In genomic region chr11:1567721-1568100, GRCh38 we compare ENCODE assay signal across 28 cellular contexts. TPM values are rescaled to one million over a fixed set of nuclear protein-coding genes. Genes with fewer than 3 reads are reported as not detected.
DNase-seq lines count a peak whose midpoint lies in the region; ATAC-seq and TF ChIP-seq lines count a peak whose summit lies in the region.
"Had no signal": no experiment of that assay in that cellular context is flagged by ENCODE, and none has a peak within 500 bp of the region (broad histone marks: within the 10 kb centered on the region; RNA-seq: fewer than 3 reads in every experiment).

No MANE protein-coding gene starts in this region.

- no peak for DNase-seq in activated CD8-positive, alpha-beta T cell treated with anti-CD3 and anti-CD28 coated beads, Interleukin-2, amount 10 ng/mL, durations not matched to agents 7 days and 5 days
- no peak for DNase-seq in activated CD8-positive, alpha-beta T cell treated with anti-CD3 and anti-CD28 coated beads for 36 hours
- peak; percentile 51 for DNase-seq in islet precursor cell
- peak; percentile 71 for DNase-seq in spleen
- no peak for DNase-seq in hepatic stellate cell (ENCODE audit: low spot score)
- no peak for DNase-seq in AG08395 (ENCODE audit: low spot score)
- no peak for DNase-seq in AG20443 (ENCODE audit: low spot score)
- DNase-seq: activated naive CD4-positive, alpha-beta T cell treated with Interleukin-2 at 50 U/mL for 16 hours; activated T-cell treated with anti-CD3 and anti-CD28 coated beads, Interleukin-2, amount 50 U/mL, for 72 hours; cerebellar nuclear complex; GF-D8; HFFc6; naive B cell; NCI-H446; NCI-H774; SJCRH30; stimulated activated naive CD4-positive, alpha-beta T cell treated with Interleukin-2 at 50 U/mL for 16 hours; testis had no signal

- peak overlapping the region; percentile 43 for H3K27ac Mint-ChIP-seq in activated CD8-positive, alpha-beta T cell treated with anti-CD3 and anti-CD28 coated beads, Interleukin-2, amount 10 ng/mL, durations not matched to agents 7 days and 5 days
- no peak overlapping the region for H3K27ac Mint-ChIP-seq in activated CD8-positive, alpha-beta T cell treated with anti-CD3 and anti-CD28 coated beads for 36 hours
- H3K27ac Mint-ChIP-seq in brain = peak overlapping the region in 3 of 5 experiments; percentile 65 to 95 (median 74)
- H3K27ac Mint-ChIP-seq: activated T-cell treated with anti-CD3 and anti-CD28 coated beads, Interleukin-2, amount 50 U/mL, for 72 hours; HFFc6; mesothelial cell of epicardium; WTC11 had no signal

- H3K4me3 ChIP-seq in spleen = no peak overlapping the region
- H3K4me3 ChIP-seq: SJCRH30, skin epidermis, testis had no signal

- H3K4me1 ChIP-seq in spleen = peaks cover 4 to 79% (median 34%) of the 10 kb centered on the region in 6 donors

- no peaks in the 10 kb centered on the region for H3K9me3 ChIP-seq in spleen
- H3K9me3 ChIP-seq: SJCRH30, testis had no signal

- no peaks in the 10 kb centered on the region for H3K9me3 Mint-ChIP-seq in activated CD8-positive, alpha-beta T cell treated with anti-CD3 and anti-CD28 coated beads, Interleukin-2, amount 10 ng/mL, durations not matched to agents 7 days and 5 days (ENCODE audit: insufficient read depth)
- no peaks in the 10 kb centered on the region for H3K9me3 Mint-ChIP-seq in activated CD8-positive, alpha-beta T cell treated with anti-CD3 and anti-CD28 coated beads for 36 hours
- H3K9me3 Mint-ChIP-seq in brain = no peaks in the 10 kb centered on the region
- H3K9me3 Mint-ChIP-seq: activated T-cell treated with anti-CD3 and anti-CD28 coated beads, Interleukin-2, amount 50 U/mL, for 72 hours; HFFc6; mesothelial cell of epicardium; naive B cell; WTC11 had no signal

- intact Hi-C loops in activated CD8-positive, alpha-beta T cell treated with anti-CD3 and anti-CD28 coated beads for 36 hours (cut with micrococcal nuclease) = no loop called here
- intact Hi-C loops in spleen (cut with DNase I; ENCODE audit: low total_unique reads) = no loop called here

- H3K27me3 Mint-ChIP-seq in activated CD8-positive, alpha-beta T cell treated with anti-CD3 and anti-CD28 coated beads, Interleukin-2, amount 10 ng/mL, durations not matched to agents 7 days and 5 days (ENCODE audit: low read depth) = peaks cover 11% of the 10 kb centered on the region
- no peaks in the 10 kb centered on the region for H3K27me3 Mint-ChIP-seq in activated CD8-positive, alpha-beta T cell treated with anti-CD3 and anti-CD28 coated beads for 36 hours
- H3K27me3 Mint-ChIP-seq in brain = no peaks in the 10 kb centered on the region

- no peak for TF ChIP-seq POLR2A in spleen (IDR thresholded peaks at IDR 0.05)

- H3K27ac ChIP-seq in spleen = no peak overlapping the region
- H3K27ac ChIP-seq: SJCRH30, testis had no signal

- no peaks in the 10 kb centered on the region for H3K36me3 Mint-ChIP-seq in activated CD8-positive, alpha-beta T cell treated with anti-CD3 and anti-CD28 coated beads, Interleukin-2, amount 10 ng/mL, durations not matched to agents 7 days and 5 days (ENCODE audit: low read depth)
- no peaks in the 10 kb centered on the region for H3K36me3 Mint-ChIP-seq in activated CD8-positive, alpha-beta T cell treated with anti-CD3 and anti-CD28 coated beads for 36 hours (ENCODE audit: low read depth)
- no peaks in the 10 kb centered on the region for H3K36me3 Mint-ChIP-seq in brain
- H3K36me3 Mint-ChIP-seq: mesothelial cell of epicardium, naive B cell, WTC11 had no signal

- TF ChIP-seq CTCF in activated CD8-positive, alpha-beta T cell treated with anti-CD3 and anti-CD28 coated beads for 36 hours (IDR thresholded peaks at IDR 0.05) = no peak
- TF ChIP-seq CTCF in brain (conservative IDR thresholded peaks at IDR 0.05) (no peak), spleen (IDR thresholded peaks at IDR 0.05 in 8 of 11, conservative IDR thresholded peaks at IDR 0.05 in 3 of 11) (no peak)

- peaks cover 4% of the 10 kb centered on the region for H3K4me1 Mint-ChIP-seq in activated CD8-positive, alpha-beta T cell treated with anti-CD3 and anti-CD28 coated beads, Interleukin-2, amount 10 ng/mL, durations not matched to agents 7 days and 5 days (ENCODE audit: low read depth)
- H3K4me1 Mint-ChIP-seq in activated CD8-positive, alpha-beta T cell treated with anti-CD3 and anti-CD28 coated beads for 36 hours (ENCODE audit: low read depth) = peaks cover 15% of the 10 kb centered on the region
- H3K4me1 Mint-ChIP-seq in brain = peaks cover 61% of the 10 kb centered on the region
- H3K4me1 Mint-ChIP-seq: mesothelial cell of epicardium had no signal

- POLR2A ChIA-PET in activated CD8-positive, alpha-beta T cell treated with anti-CD3 and anti-CD28 coated beads, Interleukin-2, amount 10 ng/mL, durations not matched to agents 7 days and 5 days (lab: Charles Lee) = no interaction called here
- POLR2A ChIA-PET in activated CD8-positive, alpha-beta T cell treated with anti-CD3 and anti-CD28 coated beads for 36 hours (lab: Charles Lee) = no interaction called here

- CTCF ChIA-PET in activated CD8-positive, alpha-beta T cell treated with anti-CD3 and anti-CD28 coated beads, Interleukin-2, amount 10 ng/mL, durations not matched to agents 7 days and 5 days (lab: Charles Lee) = interaction anchor here (1.7 kb wide), 1 partner anchor 21 kb away, joined by 4 read pairs; no protein-coding TSS in a partner anchor
- CTCF ChIA-PET in activated CD8-positive, alpha-beta T cell treated with anti-CD3 and anti-CD28 coated beads for 36 hours (lab: Charles Lee) = interaction anchor here (1.1 to 3.8 kb wide), 2 partner anchors 11 to 21 kb away, joined by 4 to 17 read pairs; no protein-coding TSS in a partner anchor

- peaks cover 0 to 17% (median 0%) of the 10 kb centered on the region in 6 donors for H3K36me3 ChIP-seq in spleen
- H3K36me3 ChIP-seq: SJCRH30 had no signal

- ATAC-seq in activated CD8-positive, alpha-beta T cell treated with anti-CD3 and anti-CD28 coated beads, Interleukin-2, amount 10 ng/mL, durations not matched to agents 7 days and 5 days = no peak
- no peak for ATAC-seq in activated CD8-positive, alpha-beta T cell treated with anti-CD3 and anti-CD28 coated beads for 36 hours
- ATAC-seq: activated T-cell treated with anti-CD3 and anti-CD28 coated beads, Interleukin-2, amount 50 U/mL, for 72 hours had no signal

- no peak overlapping the region for H3K4me3 Mint-ChIP-seq in activated CD8-positive, alpha-beta T cell treated with anti-CD3 and anti-CD28 coated beads, Interleukin-2, amount 10 ng/mL, durations not matched to agents 7 days and 5 days
- H3K4me3 Mint-ChIP-seq in activated CD8-positive, alpha-beta T cell treated with anti-CD3 and anti-CD28 coated beads for 36 hours = no peak overlapping the region
- H3K4me3 Mint-ChIP-seq in brain = peak overlapping the region in 3 of 5 experiments; percentile 52 to 82 (median 71)
- H3K4me3 Mint-ChIP-seq: activated T-cell treated with anti-CD3 and anti-CD28 coated beads, Interleukin-2, amount 50 U/mL, for 72 hours; HFFc6; mesothelial cell of epicardium; WTC11 had no signal

- peaks cover 0 to 74% (median 17%) of the 10 kb centered on the region in 7 donors for H3K27me3 ChIP-seq in spleen (replicated peaks in 1 of 7)
- H3K27me3 ChIP-seq: SJCRH30, testis had no signal

- WGBS in spleen, 5 donors = 73 to 85% (median 77%) methylated on average over 6 to 7 of the region's 7 CpGs; no CpG with 5 or more reads in 1 of the 5 donors

RNA-seq across cellular contexts. Expression of gene DUSP8, which starts 4.4 kb away (rescaled TPM):
- total RNA-seq in activated CD8-positive, alpha-beta T cell treated with anti-CD3 and anti-CD28 coated beads, Interleukin-2, amount 10 ng/mL, durations not matched to agents 7 days and 5 days = under 1 TPM; 0.13 TPM
- 1 to 10 TPM; 1.4 to 2.0 TPM for total RNA-seq in activated CD8-positive, alpha-beta T cell treated with anti-CD3 and anti-CD28 coated beads for 36 hours
- polyA plus RNA-seq in brain (ENCODE audit: insufficient read depth, low read depth, low replicate concordance) (29.6 TPM), spleen (1 to 10 TPM in 1 of 3 donors, under 1 TPM in 2; 0.38 to 3.2 (median 0.87) TPM)
- total RNA-seq in spleen = 10 to 100 TPM in 1 of 7 donors, 1 to 10 TPM in 6; 1.4 to 18.4 (median 3.1) TPM

RNA-seq across cellular contexts. Expression of gene KRTAP5-1, which starts 17.4 kb away (rescaled TPM):
- total RNA-seq in activated CD8-positive, alpha-beta T cell treated with anti-CD3 and anti-CD28 coated beads, Interleukin-2, amount 10 ng/mL, durations not matched to agents 7 days and 5 days = not detected
- total RNA-seq in activated CD8-positive, alpha-beta T cell treated with anti-CD3 and anti-CD28 coated beads for 36 hours = not detected
- polyA plus RNA-seq in brain (ENCODE audit: insufficient read depth, low read depth, low replicate concordance) (not detected), spleen (not detected)
- total RNA-seq in spleen = not detected
- total RNA-seq: A172; activated T-cell treated with anti-CD3 and anti-CD28 coated beads, Interleukin-2, amount 50 U/mL, for 72 hours; glomerular endothelial cell; HFFc6; HT-29; mesothelial cell of epicardium; osteocyte; RPMI7951; SJCRH30; testis; WTC11 had no signal
- polyA plus RNA-seq: keratinocyte had no signal

RNA-seq across cellular contexts. Expression of gene KRTAP5-2, which starts 30.4 kb away (rescaled TPM):
- not detected for total RNA-seq in activated CD8-positive, alpha-beta T cell treated with anti-CD3 and anti-CD28 coated beads, Interleukin-2, amount 10 ng/mL, durations not matched to agents 7 days and 5 days
- total RNA-seq in activated CD8-positive, alpha-beta T cell treated with anti-CD3 and anti-CD28 coated beads for 36 hours = not detected
- polyA plus RNA-seq in brain (ENCODE audit: insufficient read depth, low read depth, low replicate concordance) = not detected
- total RNA-seq in spleen = not detected
- not detected for polyA plus RNA-seq in spleen
- total RNA-seq: A172; activated T-cell treated with anti-CD3 and anti-CD28 coated beads, Interleukin-2, amount 50 U/mL, for 72 hours; glomerular endothelial cell; HFFc6; HT-29; mesothelial cell of epicardium; osteocyte; RPMI7951; SJCRH30; testis; WTC11 had no signal
- polyA plus RNA-seq: keratinocyte had no signal

RNA-seq across cellular contexts. Expression of gene KRTAP5-3, which starts 40.6 kb away (rescaled TPM):
- not detected for total RNA-seq in activated CD8-positive, alpha-beta T cell treated with anti-CD3 and anti-CD28 coated beads, Interleukin-2, amount 10 ng/mL, durations not matched to agents 7 days and 5 days
- not detected for total RNA-seq in activated CD8-positive, alpha-beta T cell treated with anti-CD3 and anti-CD28 coated beads for 36 hours
- polyA plus RNA-seq in brain (ENCODE audit: insufficient read depth, low read depth, low replicate concordance) (not detected), spleen (not detected)
- total RNA-seq in spleen = not detected
- total RNA-seq: A172; activated T-cell treated with anti-CD3 and anti-CD28 coated beads, Interleukin-2, amount 50 U/mL, for 72 hours; glomerular endothelial cell; HFFc6; HT-29; mesothelial cell of epicardium; osteocyte; RPMI7951; SJCRH30; testis; WTC11 had no signal
- polyA plus RNA-seq: keratinocyte had no signal

RNA-seq across cellular contexts. Expression of gene KRTAP5-4, which starts 54.2 kb away (rescaled TPM):
- total RNA-seq in activated CD8-positive, alpha-beta T cell treated with anti-CD3 and anti-CD28 coated beads, Interleukin-2, amount 10 ng/mL, durations not matched to agents 7 days and 5 days = not detected
- total RNA-seq in activated CD8-positive, alpha-beta T cell treated with anti-CD3 and anti-CD28 coated beads for 36 hours = not detected
- polyA plus RNA-seq in brain (ENCODE audit: insufficient read depth, low read depth, low replicate concordance) = not detected
- not detected for total RNA-seq in spleen
- polyA plus RNA-seq in spleen = not detected
- total RNA-seq: A172; activated T-cell treated with anti-CD3 and anti-CD28 coated beads, Interleukin-2, amount 50 U/mL, for 72 hours; glomerular endothelial cell; HFFc6; HT-29; mesothelial cell of epicardium; osteocyte; RPMI7951; SJCRH30; testis; WTC11 had no signal
- polyA plus RNA-seq: keratinocyte had no signal

Comparison
In these comparisons a context has a peak if more than half of its experiments do, and no peak if none do; other contexts are left out.
1. DNase-seq: peak in islet precursor cell (single experiment) and spleen (single experiment); none in activated CD8-positive, alpha-beta T cell treated with anti-CD3 and anti-CD28 coated beads, Interleukin-2, amount 10 ng/mL, durations not matched to agents 7 days and 5 days (single experiment), activated CD8-positive, alpha-beta T cell treated with anti-CD3 and anti-CD28 coated beads for 36 hours (single experiment), hepatic stellate cell (single experiment), AG08395 (single experiment) and AG20443 (single experiment).
2. H3K4me3 Mint-ChIP-seq: peak in brain (3 of 5); none in activated CD8-positive, alpha-beta T cell treated with anti-CD3 and anti-CD28 coated beads, Interleukin-2, amount 10 ng/mL, durations not matched to agents 7 days and 5 days (single experiment) and activated CD8-positive, alpha-beta T cell treated with anti-CD3 and anti-CD28 coated beads for 36 hours (single experiment).